In the genomic region with DNA sequence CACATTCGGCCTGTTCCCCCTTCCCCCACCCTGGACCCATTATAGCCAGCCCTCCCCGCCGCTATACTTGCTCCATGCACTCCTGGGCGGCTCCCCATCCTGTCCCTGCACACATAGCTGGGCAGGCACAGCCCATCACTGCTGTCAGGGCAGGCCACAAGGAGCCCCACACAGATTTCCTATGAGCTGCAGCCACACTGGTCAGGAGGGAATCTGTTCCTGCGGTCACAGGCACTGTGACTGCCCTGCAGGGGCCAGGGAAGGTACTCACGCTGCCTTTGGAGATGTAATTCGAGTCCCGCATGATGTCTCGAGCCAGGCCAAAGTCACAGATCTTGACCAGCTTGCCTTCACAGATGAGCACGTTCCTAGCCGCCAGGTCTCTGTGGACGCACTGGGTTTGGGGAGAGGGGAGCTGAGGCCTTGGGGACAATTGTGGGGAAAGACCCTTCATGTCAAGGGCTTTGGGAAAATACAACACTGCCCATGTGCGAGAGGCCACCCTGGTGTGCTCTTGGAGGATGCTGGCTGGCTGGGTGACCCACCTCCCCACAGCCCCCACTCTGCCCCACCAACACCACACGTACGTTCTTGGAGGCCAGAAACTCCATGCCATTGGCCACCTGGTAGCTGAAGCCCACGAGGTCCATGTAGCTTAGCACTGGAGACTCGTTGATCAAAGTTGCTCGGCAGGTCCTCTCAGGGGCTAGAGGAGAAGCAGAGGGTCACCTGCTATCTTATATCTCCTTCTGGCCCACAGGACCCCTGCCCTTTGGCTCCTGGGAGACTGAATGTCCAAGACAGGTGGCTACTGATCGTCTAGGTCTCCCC, we compare ENCODE assay signal across 17 cellular contexts. TPM values are rescaled to one million over a fixed set of nuclear protein-coding genes. Genes with fewer than 3 reads are reported as not detected.
DNase-seq lines count a peak whose midpoint lies in the region; ATAC-seq and TF ChIP-seq lines count a peak whose summit lies in the region.
"Had no signal": no experiment of that assay in that cellular context is flagged by ENCODE, and none has a peak within 500 bp of the region (broad histone marks: within the 10 kb centered on the region; RNA-seq: fewer than 3 reads in every experiment).

No MANE protein-coding gene starts in this region.

- TF ChIP-seq CTCF in HEK293 (tag by site-specific recombination; IDR thresholded peaks at IDR 0.05) (no peak), ascending aorta (IDR thresholded peaks at IDR 0.05) (no peak), smooth muscle cell (IDR thresholded peaks at IDR 0.05; ENCODE audit: borderline replicate concordance, insufficient read depth, poor library complexity, severe bottlenecking) (no peak)

- H3K4me3 Mint-ChIP-seq in activated naive CD4-positive, alpha-beta T cell treated with anti-CD3 and anti-CD28 coated beads for 36 hours = no peak overlapping the region

- POLR2A ChIA-PET in HEK293 (lab: Yijun Ruan, JAX) = interaction anchor here (0.6 kb wide), 1 partner anchor 56 kb away, joined by 3 read pairs; no protein-coding TSS in a partner anchor

- H3K4me3 ChIP-seq in HEK293 (ENCODE audit: low read depth, low read length) = no peak overlapping the region
- H3K4me3 ChIP-seq in ascending aorta = no peak overlapping the region
- H3K4me3 ChIP-seq in smooth muscle cell = no peak overlapping the region

- no peak for ATAC-seq in HG02678 (IDR thresholded peaks at IDR 0.05; ENCODE audit: unreplicated experiment)

- H3K9ac ChIP-seq in smooth muscle cell (ENCODE audit: low read depth) = no peak overlapping the region

- H3K27me3 ChIP-seq in ascending aorta (no peaks in the 10 kb centered on the region), smooth muscle cell (ENCODE audit: low read depth) (no peaks in the 10 kb centered on the region)

- peaks cover 62% of the 10 kb centered on the region for H3F3A ChIP-seq in smooth muscle cell (ENCODE audit: low read depth)

- H3K27ac Mint-ChIP-seq in activated naive CD4-positive, alpha-beta T cell treated with anti-CD3 and anti-CD28 coated beads for 36 hours = no peak overlapping the region

- H3K27ac ChIP-seq in HEK293 (ENCODE audit: extremely low read depth, low read depth, low read length) = no peak overlapping the region
- peak overlapping the region; percentile 12 to 13 for H3K27ac ChIP-seq in ascending aorta
- H3K27ac ChIP-seq in smooth muscle cell (ENCODE audit: low read depth) = peak overlapping the region; percentile 38

- peak in 1 of 2 donors; percentile 60 for DNase-seq in ascending aorta (ENCODE audit: low spot score in 2 of 2)
- DNase-seq in left kidney (ENCODE audit: low read depth, low spot score) = peak; percentile 58
- no peak for DNase-seq in smooth muscle cell (lab: John Stamatoyannopoulos, UW; ENCODE audit: unreplicated experiment)
- no peak for DNase-seq in activated naive CD4-positive, alpha-beta T cell treated with anti-CD3 and anti-CD28 coated beads, Interleukin-2, amount 50 U/mL, for 16 hours
- DNase-seq in SHP77 (lab: John Stamatoyannopoulos, UW) = no peak
- no peak for DNase-seq in activated naive CD4-positive, alpha-beta T cell treated with anti-CD3 and anti-CD28 coated beads for 36 hours
- DNase-seq: DND-41, GF-D8, Karpas-422, NCI-H1417, NCI-H1930, NCI-H2171 treated with DMSO at 0.1 percent for 48 hours, NCI-H510A had no signal

- H4K20me1 ChIP-seq in smooth muscle cell (ENCODE audit: low read depth) = no peaks in the 10 kb centered on the region

- CTCF ChIA-PET in HEK293 (lab: Yijun Ruan, JAX) = no interaction called here
- CTCF ChIA-PET in activated naive CD4-positive, alpha-beta T cell treated with anti-CD3 and anti-CD28 coated beads for 36 hours (lab: Charles Lee) = no interaction called here

- H3K27me3 Mint-ChIP-seq in activated naive CD4-positive, alpha-beta T cell treated with anti-CD3 and anti-CD28 coated beads for 36 hours (ENCODE audit: low read depth) = no peaks in the 10 kb centered on the region

- no peaks in the 10 kb centered on the region for H3K9me3 Mint-ChIP-seq in activated naive CD4-positive, alpha-beta T cell treated with anti-CD3 and anti-CD28 coated beads for 36 hours
- H3K9me3 Mint-ChIP-seq: CD8-positive, alpha-beta memory T cell had no signal

- no peaks in the 10 kb centered on the region for H3K4me1 Mint-ChIP-seq in activated naive CD4-positive, alpha-beta T cell treated with anti-CD3 and anti-CD28 coated beads for 36 hours (ENCODE audit: low read depth)

- H3K4me1 ChIP-seq in HEK293 (ENCODE audit: control insufficient read depth, insufficient read depth, low read length) (no peaks in the 10 kb centered on the region), ascending aorta (no peaks in the 10 kb centered on the region), smooth muscle cell (ENCODE audit: low read depth) (no peaks in the 10 kb centered on the region)

- no peaks in the 10 kb centered on the region for H3K36me3 ChIP-seq in HEK293 (ENCODE audit: control insufficient read depth in 2 of 2, insufficient read depth in 1 of 2, low read length in 2 of 2)
- H3K36me3 ChIP-seq in ascending aorta = peaks cover 98 to 100% of the 10 kb centered on the region in 2 donors
- H3K36me3 ChIP-seq in smooth muscle cell (ENCODE audit: low read depth) = no peaks in the 10 kb centered on the region

- H2AFZ ChIP-seq in smooth muscle cell (ENCODE audit: low read depth) = no peak overlapping the region

- WGBS in smooth muscle cell (ENCODE audit: low lambda C conversion rate) = 91% methylated on average over 19 of the region's 19 CpGs

- intact Hi-C loops in ascending aorta (cut with DNase I) = no loop called here
- intact Hi-C loops in activated naive CD4-positive, alpha-beta T cell treated with anti-CD3 and anti-CD28 coated beads for 36 hours (cut with micrococcal nuclease) = loop anchor here (5.0 kb wide), 2 partner anchors 54 to 289 kb away; no protein-coding TSS in a partner anchor

- no peaks in the 10 kb centered on the region for H3K36me3 Mint-ChIP-seq in activated naive CD4-positive, alpha-beta T cell treated with anti-CD3 and anti-CD28 coated beads for 36 hours (ENCODE audit: low read depth)
- H3K36me3 Mint-ChIP-seq: CD8-positive, alpha-beta memory T cell had no signal

- no peaks in the 10 kb centered on the region for H3K79me2 ChIP-seq in smooth muscle cell (ENCODE audit: low read depth)

- no peaks in the 10 kb centered on the region for H3K9me3 ChIP-seq in HEK293 (ENCODE audit: control insufficient read depth, insufficient read depth, low read depth, low read length)
- H3K9me3 ChIP-seq in ascending aorta = no peaks in the 10 kb centered on the region
- H3K9me3 ChIP-seq in smooth muscle cell (replicated peaks; ENCODE audit: low read depth) = no peaks in the 10 kb centered on the region

- H3K4me2 ChIP-seq in smooth muscle cell = no peak overlapping the region

TF ChIP-seq in HEK293, 187 proteins besides CTCF, POLR2A, EP300 and RAD21:
- no peak for TF ChIP-seq YY1 (tag by site-specific recombination; IDR thresholded peaks at IDR 0.05)
- TF ChIP-seq ZNF549 (tag by site-specific recombination; IDR thresholded peaks at IDR 0.05) = no peak
- no peak for TF ChIP-seq ZNF214 (tag by site-specific recombination; IDR thresholded peaks at IDR 0.05; ENCODE audit: borderline replicate concordance)
- no peak for TF ChIP-seq ZSCAN18 (tag by site-specific recombination; IDR thresholded peaks at IDR 0.05)
- no peak for TF ChIP-seq SCRT2 (tag by site-specific recombination; IDR thresholded peaks at IDR 0.05)
- TF ChIP-seq ZNF324 (tag by site-specific recombination; IDR thresholded peaks at IDR 0.05) = no peak
- TF ChIP-seq PBX3 (CRISPR knock-in tag; IDR thresholded peaks at IDR 0.05) = no peak
- no peak for TF ChIP-seq ZNF837 (tag by site-specific recombination; IDR thresholded peaks at IDR 0.05)
- TF ChIP-seq ZIC2 (tag by site-specific recombination; IDR thresholded peaks at IDR 0.05) = peak; percentile 52

RNA-seq across cellular contexts. Expression of gene CSF1R, which starts 34.5 kb away (rescaled TPM):
- 70.9 TPM for total RNA-seq in ascending aorta
- 3.9 and 6.2 TPM in 2 replicates for total RNA-seq in smooth muscle cell
- 2.2 and 12.9 TPM in 2 replicates for polyA plus RNA-seq in smooth muscle cell
- total RNA-seq in activated naive CD4-positive, alpha-beta T cell treated with anti-CD3 and anti-CD28 coated beads for 36 hours = 1 to 10 TPM in 1 of 2 experiments, under 1 TPM in 1; 0.94 to 1.8 TPM
- total RNA-seq: H1 had no signal

RNA-seq across cellular contexts. Expression of gene PDGFRB, which starts 34.8 kb away (rescaled TPM):
- total RNA-seq in ascending aorta = 341 TPM
- 362 and 370 TPM in 2 replicates for total RNA-seq in smooth muscle cell
- 390 and 522 TPM in 2 replicates for polyA plus RNA-seq in smooth muscle cell
- total RNA-seq in activated naive CD4-positive, alpha-beta T cell treated with anti-CD3 and anti-CD28 coated beads for 36 hours = 1 to 10 TPM in 1 of 2 experiments, under 1 TPM in 1; 0.14 to 1.0 TPM

RNA-seq across cellular contexts. Expression of gene CDX1, which starts 45.7 kb away (rescaled TPM):
- total RNA-seq in ascending aorta (not detected), smooth muscle cell (1.4 and 3.9 TPM in 2 replicates)
- polyA plus RNA-seq in smooth muscle cell = 5.0 and 8.5 TPM in 2 replicates
- total RNA-seq in activated naive CD4-positive, alpha-beta T cell treated with anti-CD3 and anti-CD28 coated beads for 36 hours = not detected
- total RNA-seq: CD8-positive, alpha-beta memory T cell; H1 had no signal
- polyA plus RNA-seq: CD8-positive, alpha-beta memory T cell; H1 had no signal

Comparison
In these comparisons a context has a peak if more than half of its experiments do, and no peak if none do; other contexts are left out.
1. RNA of gene CSF1R, which starts 34.5 kb away (total RNA-seq): 70.9 TPM in ascending aorta (single experiment); 3.9 to 6.2 TPM in smooth muscle cell and 0.94 to 1.8 TPM in activated naive CD4-positive, alpha-beta T cell treated with anti-CD3 and anti-CD28 coated beads for 36 hours; every median in the first group is over 10 times any median in the second.
2. RNA of gene PDGFRB, which starts 34.8 kb away (total RNA-seq): 362 to 370 TPM in smooth muscle cell and 341 TPM in ascending aorta (single experiment); 0.14 to 1.0 TPM in activated naive CD4-positive, alpha-beta T cell treated with anti-CD3 and anti-CD28 coated beads for 36 hours; every median in the first group is over 100 times any median in the second.